ENCODE assay signal across 1 cellular context in the genomic region with DNA sequence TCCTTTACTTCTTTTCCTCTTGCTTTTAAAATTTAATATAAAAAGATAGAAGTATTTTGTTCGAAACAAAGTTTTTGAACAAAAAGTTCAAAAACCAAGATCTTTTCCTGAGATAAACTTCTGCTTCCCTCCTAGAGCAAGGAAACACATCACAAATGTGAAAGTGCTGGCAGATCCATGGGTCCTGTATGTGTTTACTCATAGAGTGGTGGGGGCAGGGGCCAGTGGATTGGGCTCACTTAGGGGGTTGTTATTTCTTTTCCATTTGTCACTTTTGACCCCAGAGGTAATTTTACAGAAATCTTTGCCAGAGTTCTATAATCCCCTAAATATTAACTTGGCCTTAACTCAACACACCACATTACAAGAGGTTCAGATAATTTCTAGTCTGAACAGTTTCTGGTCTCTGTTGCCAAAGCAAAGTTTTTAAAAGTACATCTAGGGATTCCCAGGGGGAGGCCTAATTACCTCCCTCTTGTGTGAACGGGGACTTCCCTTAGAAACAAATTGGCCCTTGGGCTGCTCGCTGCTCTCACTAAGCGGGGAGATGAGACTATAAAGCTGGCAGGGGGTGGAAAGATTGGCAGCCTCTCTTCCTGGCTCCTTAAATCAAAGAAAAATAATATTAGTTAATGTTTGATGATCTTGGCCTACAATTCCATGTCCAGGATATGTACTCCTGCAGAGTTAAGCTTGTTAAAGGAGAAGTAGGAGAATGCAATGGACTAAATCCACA.
TF ChIP-seq lines count a peak whose summit lies in the region.

No MANE protein-coding gene starts in this region.

TF ChIP-seq in HEK293, 187 proteins besides CTCF, POLR2A, EP300 and RAD21 (continued from another document):
- TF ChIP-seq ZNF777 (tag by site-specific recombination; IDR thresholded peaks at IDR 0.05; ENCODE audit: borderline replicate concordance), result no peak
- no peak for TF ChIP-seq ZNF747 (tag by site-specific recombination; IDR thresholded peaks at IDR 0.05)
- TF ChIP-seq ZBTB48 (tag by site-specific recombination; IDR thresholded peaks at IDR 0.05), result 0 out of 2 replicates have a peak, but pooled peaks have one; percentile 28
- TF ChIP-seq EGR2 (tag by site-specific recombination; IDR thresholded peaks at IDR 0.05; ENCODE audit: low read depth), result no peak
- TF ChIP-seq, protein P1, sequence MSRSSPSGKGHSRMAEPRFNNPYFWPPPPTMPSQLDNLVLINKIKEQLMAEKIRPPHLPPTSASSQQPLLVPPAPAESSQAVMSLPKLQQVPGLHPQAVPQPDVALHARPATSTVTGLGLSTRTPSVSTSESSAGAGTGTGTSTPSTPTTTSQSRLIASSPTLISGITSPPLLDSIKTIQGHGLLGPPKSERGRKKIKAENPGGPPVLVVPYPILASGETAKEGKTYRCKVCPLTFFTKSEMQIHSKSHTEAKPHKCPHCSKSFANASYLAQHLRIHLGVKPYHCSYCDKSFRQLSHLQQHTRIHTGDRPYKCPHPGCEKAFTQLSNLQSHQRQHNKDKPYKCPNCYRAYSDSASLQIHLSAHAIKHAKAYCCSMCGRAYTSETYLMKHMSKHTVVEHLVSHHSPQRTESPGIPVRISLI (tag by site-specific recombination; IDR thresholded peaks at IDR 0.05), result no peak
- TF ChIP-seq ZNF530 (tag by site-specific recombination; IDR thresholded peaks at IDR 0.05; ENCODE audit: low read depth), result no peak
- TF ChIP-seq ZNF433 (tag by site-specific recombination; IDR thresholded peaks at IDR 0.05; ENCODE audit: low read depth), result no peak
- TF ChIP-seq ZNF561 (tag by site-specific recombination; IDR thresholded peaks at IDR 0.05; ENCODE audit: borderline replicate concordance), result no peak
- no peak for TF ChIP-seq ZNF830 (tag by site-specific recombination; IDR thresholded peaks at IDR 0.05; ENCODE audit: low read depth)
- peak; percentile 14; the same call in 1 of the 2 replicates for TF ChIP-seq OSR2 (tag by site-specific recombination; IDR thresholded peaks at IDR 0.05)
- 0 out of 2 replicates have a peak, but pooled peaks have one; percentile 29 for TF ChIP-seq ZNF660 (tag by site-specific recombination; IDR thresholded peaks at IDR 0.05)
- TF ChIP-seq GLIS2 (tag by site-specific recombination; IDR thresholded peaks at IDR 0.05), result no peak
- TF ChIP-seq, protein P2, sequence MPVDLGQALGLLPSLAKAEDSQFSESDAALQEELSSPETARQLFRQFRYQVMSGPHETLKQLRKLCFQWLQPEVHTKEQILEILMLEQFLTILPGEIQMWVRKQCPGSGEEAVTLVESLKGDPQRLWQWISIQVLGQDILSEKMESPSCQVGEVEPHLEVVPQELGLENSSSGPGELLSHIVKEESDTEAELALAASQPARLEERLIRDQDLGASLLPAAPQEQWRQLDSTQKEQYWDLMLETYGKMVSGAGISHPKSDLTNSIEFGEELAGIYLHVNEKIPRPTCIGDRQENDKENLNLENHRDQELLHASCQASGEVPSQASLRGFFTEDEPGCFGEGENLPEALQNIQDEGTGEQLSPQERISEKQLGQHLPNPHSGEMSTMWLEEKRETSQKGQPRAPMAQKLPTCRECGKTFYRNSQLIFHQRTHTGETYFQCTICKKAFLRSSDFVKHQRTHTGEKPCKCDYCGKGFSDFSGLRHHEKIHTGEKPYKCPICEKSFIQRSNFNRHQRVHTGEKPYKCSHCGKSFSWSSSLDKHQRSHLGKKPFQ (tag by site-specific recombination; IDR thresholded peaks at IDR 0.05), result peak; percentile 96
- TF ChIP-seq WT1 (tag by site-specific recombination; IDR thresholded peaks at IDR 0.05), result peak; percentile 34; the same call in 1 of the 2 replicates
- TF ChIP-seq ZFP37 (tag by site-specific recombination; IDR thresholded peaks at IDR 0.05), result no peak
- no peak for TF ChIP-seq ZNF391 (tag by site-specific recombination; IDR thresholded peaks at IDR 0.05; ENCODE audit: borderline replicate concordance, low read depth)
- peak; percentile 73 for TF ChIP-seq PRDM10 (tag by site-specific recombination; IDR thresholded peaks at IDR 0.05)
- TF ChIP-seq OVOL3 (tag by site-specific recombination; IDR thresholded peaks at IDR 0.05), result no peak
- TF ChIP-seq ZNF24 (tag by site-specific recombination; IDR thresholded peaks at IDR 0.05), result no peak
- TF ChIP-seq PRDM6 (tag by site-specific recombination; IDR thresholded peaks at IDR 0.05), result peak; percentile 66
- no peak for TF ChIP-seq ZNF157 (tag by site-specific recombination; IDR thresholded peaks at IDR 0.05)
- TF ChIP-seq KLF10 (tag by site-specific recombination; IDR thresholded peaks at IDR 0.05), result no peak
- no peak for TF ChIP-seq PRDM2 (tag by site-specific recombination; IDR thresholded peaks at IDR 0.05; ENCODE audit: borderline replicate concordance)
- TF ChIP-seq ZNF335 (tag by site-specific recombination; conservative IDR thresholded peaks at IDR 0.05), result no peak
- no peak for TF ChIP-seq ZNF529 (tag by site-specific recombination; IDR thresholded peaks at IDR 0.05; ENCODE audit: insufficient replicate concordance)
- TF ChIP-seq IKZF3 (tag by site-specific recombination; IDR thresholded peaks at IDR 0.05), result 0 out of 2 replicates have a peak, but pooled peaks have one; percentile 10
- TF ChIP-seq ZNF423 (tag by site-specific recombination; IDR thresholded peaks at IDR 0.05), result peak; percentile 42; the same call in 1 of the 2 replicates
- no peak for TF ChIP-seq ZNF548 (tag by site-specific recombination; IDR thresholded peaks at IDR 0.05)
- peak; percentile 69; the same call in 1 of the 2 replicates for TF ChIP-seq MZF1 (tag by site-specific recombination; IDR thresholded peaks at IDR 0.05; ENCODE audit: borderline replicate concordance)
- TF ChIP-seq ZNF837 (tag by site-specific recombination; IDR thresholded peaks at IDR 0.05), result no peak
- TF ChIP-seq, protein P3, sequence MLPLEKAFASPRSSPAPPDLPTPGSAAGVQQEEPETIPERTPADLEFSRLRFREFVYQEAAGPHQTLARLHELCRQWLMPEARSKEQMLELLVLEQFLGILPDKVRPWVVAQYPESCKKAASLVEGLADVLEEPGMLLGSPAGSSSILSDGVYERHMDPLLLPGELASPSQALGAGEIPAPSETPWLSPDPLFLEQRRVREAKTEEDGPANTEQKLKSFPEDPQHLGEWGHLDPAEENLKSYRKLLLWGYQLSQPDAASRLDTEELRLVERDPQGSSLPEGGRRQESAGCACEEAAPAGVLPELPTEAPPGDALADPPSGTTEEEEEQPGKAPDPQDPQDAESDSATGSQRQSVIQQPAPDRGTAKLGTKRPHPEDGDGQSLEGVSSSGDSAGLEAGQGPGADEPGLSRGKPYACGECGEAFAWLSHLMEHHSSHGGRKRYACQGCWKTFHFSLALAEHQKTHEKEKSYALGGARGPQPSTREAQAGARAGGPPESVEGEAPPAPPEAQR (tag by site-specific recombination; IDR thresholded peaks at IDR 0.05), result no peak
- no peak for TF ChIP-seq ZNF366 (tag by site-specific recombination; conservative IDR thresholded peaks at IDR 0.05)
- no peak for TF ChIP-seq ZNF292 (tag by site-specific recombination; IDR thresholded peaks at IDR 0.05; ENCODE audit: borderline replicate concordance, low read depth)
- TF ChIP-seq ZNF596 (tag by site-specific recombination; IDR thresholded peaks at IDR 0.05), result peak; percentile 54; the same call in 1 of the 2 replicates
